ENCODE assay signal across 17 cellular contexts in the genomic region with DNA sequence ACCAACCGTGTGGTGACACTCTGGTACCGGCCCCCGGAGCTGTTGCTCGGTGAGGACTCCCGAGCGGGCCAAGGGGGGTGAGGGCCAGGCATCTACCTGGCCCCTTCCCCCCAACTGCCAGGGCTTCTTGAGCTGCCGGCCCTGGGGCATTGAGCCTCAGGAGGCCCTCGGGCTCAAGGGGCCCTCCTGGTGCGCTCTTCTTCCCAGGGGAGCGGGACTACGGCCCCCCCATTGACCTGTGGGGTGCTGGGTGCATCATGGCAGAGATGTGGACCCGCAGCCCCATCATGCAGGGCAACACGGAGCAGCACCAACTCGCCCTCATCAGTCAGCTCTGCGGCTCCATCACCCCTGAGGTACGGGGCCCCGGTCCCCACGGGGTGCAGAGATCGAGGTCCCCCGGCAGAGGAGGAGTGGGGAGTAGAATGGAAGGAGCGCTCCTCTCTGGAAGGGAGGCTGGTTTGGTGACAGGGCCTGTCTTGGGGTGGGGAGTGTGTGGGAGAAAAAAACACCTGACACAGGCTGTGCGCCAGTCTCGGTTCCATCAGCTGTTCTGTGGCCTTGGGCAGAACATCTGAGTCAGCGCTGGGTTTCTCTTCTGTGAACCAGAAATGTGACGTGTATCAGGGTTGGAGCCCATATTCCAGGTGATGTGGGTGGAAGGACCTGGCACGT. TPM values are rescaled to one million over a fixed set of nuclear protein-coding genes. Genes with fewer than 3 reads are reported as not detected.
DNase-seq lines count a peak whose midpoint lies in the region; ATAC-seq and TF ChIP-seq lines count a peak whose summit lies in the region.
"Had no signal": no experiment of that assay in that cellular context is flagged by ENCODE, and none has a peak within 500 bp of the region (broad histone marks: within the 10 kb centered on the region; RNA-seq: fewer than 3 reads in every experiment).

No MANE protein-coding gene starts in this region.

- H3K27ac Mint-ChIP-seq in chondrocyte (ENCODE audit: unreplicated experiment), result no peak overlapping the region

- H3K9me3 ChIP-seq in right lobe of liver, result no peaks in the 10 kb centered on the region
- H3K9me3 ChIP-seq: ascending aorta, gastrocnemius medialis, suprapubic skin had no signal

- H3K27me3 ChIP-seq in right lobe of liver, result no peaks in the 10 kb centered on the region
- H3K27me3 ChIP-seq: ascending aorta, gastrocnemius medialis, suprapubic skin had no signal

- DNase-seq in activated CD4-positive, CD25-positive, alpha-beta regulatory T cell treated with anti-CD3 and anti-CD28 coated beads, Interleukin-2, amount 50 U/mL, for 72 hours, result no peak
- peak; percentile 83 to 85 for DNase-seq in activated T-cell treated with anti-CD3 and anti-CD28 coated beads, Interleukin-2, amount 50 U/mL, for 48 hours
- DNase-seq in right lobe of liver, result peak; percentile 76 to 82 (median 81)
- DNase-seq in stimulated activated CD8-positive, alpha-beta memory T cell treated with anti-CD3 and anti-CD28 coated beads, Interleukin-4, amount 100 ng/mL, for 24 hours (ENCODE audit: low read depth), result peak; percentile 55
- no peak for DNase-seq in islet precursor cell
- DNase-seq in chondrocyte (ENCODE audit: low spot score), result no peak
- DNase-seq: gastrocnemius medialis, left cardiac atrium, NCI-H1417, NCI-H748 treated with DMSO at 0.1 percent for 48 hours, small intestine had no signal

- peaks cover 19% of the 10 kb centered on the region for H3K4me1 Mint-ChIP-seq in chondrocyte (ENCODE audit: low read depth)

- H3K27me3 Mint-ChIP-seq in chondrocyte (ENCODE audit: low read depth), result no peaks in the 10 kb centered on the region

- no peak overlapping the region for H3K4me3 ChIP-seq in right lobe of liver
- H3K4me3 ChIP-seq: gastrocnemius medialis had no signal

- H3K36me3 ChIP-seq in right lobe of liver, result peaks cover 4 to 43% (median 26%) of the 10 kb centered on the region in 4 donors

- no peak for TF ChIP-seq POLR2A in right lobe of liver (IDR thresholded peaks at IDR 0.05)

- H3K36me3 Mint-ChIP-seq in chondrocyte (ENCODE audit: low read depth), result peaks cover 36% of the 10 kb centered on the region

- no peaks in the 10 kb centered on the region for H3K9me3 Mint-ChIP-seq in chondrocyte (ENCODE audit: low read depth)

- WGBS in right lobe of liver (ENCODE audit: insufficient coverage, low coverage, low lambda C conversion rate, missing lambda C conversion rate), result 64% methylated on average over 8 of the region's 26 CpGs

- H3K4me3 Mint-ChIP-seq in chondrocyte (ENCODE audit: unreplicated experiment), result no peak overlapping the region

- TF ChIP-seq CTCF in right lobe of liver (IDR thresholded peaks at IDR 0.05) (no peak), chondrocyte (IDR thresholded peaks at IDR 0.05) (no peak)

- peak; percentile 39 to 58 for ATAC-seq in activated CD4-positive, CD25-positive, alpha-beta regulatory T cell treated with anti-CD3 and anti-CD28 coated beads, Interleukin-2, amount 50 U/mL, for 24 hours
- ATAC-seq in right lobe of liver (peak; percentile 0 to 37 (median 4)), GM21529 (IDR thresholded peaks at IDR 0.05; ENCODE audit: unreplicated experiment) (no peak)
- ATAC-seq: gastrocnemius medialis, left cardiac atrium, Right ventricle myocardium inferior had no signal

- peak overlapping the region; percentile 71 to 98 (median 81) for H3K27ac ChIP-seq in right lobe of liver
- H3K27ac ChIP-seq: 22Rv1, gastrocnemius medialis, suprapubic skin had no signal

- intact Hi-C loops in right lobe of liver (cut with DNase I), result no loop called here

- peaks cover 0 to 69% (median 30%) of the 10 kb centered on the region in 4 donors for H3K4me1 ChIP-seq in right lobe of liver

RNA-seq across cellular contexts. Expression of gene CDK9, which starts 2.6 kb away (rescaled TPM):
- total RNA-seq in right lobe of liver, result 100 to 1,000 TPM in 1 of 6 experiments, 10 to 100 TPM in 5; 49.4 to 107 (median 54.5) TPM
- total RNA-seq in chondrocyte, result 54.9 to 67.6 TPM (median 60.3 TPM) in 3 replicates

RNA-seq across cellular contexts. Expression of gene SH2D3C, which starts 10.0 kb away (rescaled TPM):
- total RNA-seq in right lobe of liver (1 to 10 TPM; 1.7 to 5.6 (median 2.7) TPM), chondrocyte (2.5 to 9.9 TPM (median 9.4 TPM) in 3 replicates)

RNA-seq across cellular contexts. Expression of gene FPGS, which starts 14.2 kb away (rescaled TPM):
- total RNA-seq in right lobe of liver (10 to 100 TPM; 44.3 to 68.5 (median 56.9) TPM), chondrocyte (50.8 to 52.8 TPM (median 50.8 TPM) in 3 replicates)

RNA-seq across cellular contexts. Expression of gene TOR2A, which starts 53.4 kb away (rescaled TPM):
- total RNA-seq in right lobe of liver (10 to 100 TPM in 2 of 6 experiments, 1 to 10 TPM in 4; 6.1 to 15.3 (median 7.7) TPM), chondrocyte (6.1 to 8.1 TPM (median 6.4 TPM) in 3 replicates)
- total RNA-seq: ascending aorta had no signal

Comparison
In these comparisons a context has a peak if more than half of its experiments do, and no peak if none do; other contexts are left out.
1. DNase-seq: peak in activated T-cell treated with anti-CD3 and anti-CD28 coated beads, Interleukin-2, amount 50 U/mL, for 48 hours (2 of 2), right lobe of liver (3 of 3) and stimulated activated CD8-positive, alpha-beta memory T cell treated with anti-CD3 and anti-CD28 coated beads, Interleukin-4, amount 100 ng/mL, for 24 hours (single experiment); none in activated CD4-positive, CD25-positive, alpha-beta regulatory T cell treated with anti-CD3 and anti-CD28 coated beads, Interleukin-2, amount 50 U/mL, for 72 hours (single experiment), islet precursor cell (single experiment) and chondrocyte (single experiment).